36 cellular contexts compared by ENCODE assay signal in the genomic region with DNA sequence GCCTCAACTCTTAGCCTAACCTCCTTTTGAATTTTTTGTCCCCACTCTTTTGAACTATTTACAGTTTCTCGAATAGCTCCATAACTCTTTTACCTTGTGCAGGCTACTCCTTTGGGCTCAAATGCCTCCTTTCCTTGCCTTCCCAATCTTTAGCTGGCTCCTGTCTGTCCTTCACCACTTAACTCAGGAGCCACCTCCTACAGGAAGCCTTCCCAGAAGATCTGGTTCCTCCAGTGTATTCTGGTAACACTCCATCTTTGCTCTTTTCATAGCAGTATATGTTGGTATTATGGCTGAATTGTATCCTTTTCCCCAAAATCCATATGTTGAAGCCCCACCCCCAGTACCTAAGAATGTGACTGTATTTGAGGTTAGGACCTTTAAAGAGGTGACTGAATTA.
"Had no signal": no experiment of that assay in that cellular context is flagged by ENCODE, and none has a peak within 500 bp of the region (broad histone marks: within the 10 kb centered on the region; RNA-seq: fewer than 3 reads in every experiment).

No MANE protein-coding gene starts in this region.

- H3K9me3 ChIP-seq: adrenal gland, body of pancreas, breast epithelium had no signal

- H3K27me3 Mint-ChIP-seq: activated CD4-positive, alpha-beta T cell treated with anti-CD3 and anti-CD28 coated beads for 36 hours; activated naive CD8-positive, alpha-beta T cell treated with anti-CD3 and anti-CD28 coated beads for 36 hours; activated T-cell treated with anti-CD3 and anti-CD28 coated beads, Interleukin-2, amount 50 U/mL, for 24 hours had no signal

- H3K9me3 Mint-ChIP-seq: activated CD4-positive, alpha-beta memory T cell treated with anti-CD3 and anti-CD28 coated beads, Interleukin-2, amount 10 ng/mL, durations not matched to agents 7 days and 5 days; activated CD4-positive, alpha-beta T cell treated with anti-CD3 and anti-CD28 coated beads, Interleukin-2, amount 10 ng/mL, durations not matched to agents 7 days and 5 days; activated naive CD4-positive, alpha-beta T cell treated with anti-CD3 and anti-CD28 coated beads for 36 hours; activated naive CD4-positive, alpha-beta T cell treated with anti-CD3 and anti-CD28 coated beads, Interleukin-2, amount 50 U/mL, for 72 hours; activated naive CD8-positive, alpha-beta T cell treated with anti-CD3 and anti-CD28 coated beads for 36 hours; activated T-cell treated with anti-CD3 and anti-CD28 coated beads, Interleukin-2, amount 50 U/mL, for 24 hours; T-helper 1 cell treated with Interleukin-12 subunit alpha and Interleukin-12 subunit beta and Interleukin-4 antibody, amounts not matched to agents 30 μg/mL and 1 μg/mL, for 36 hours; T-helper 2 cell treated with Interferon-gamma antibody and Interleukin-4, amounts not matched to agents 5 μg/mL and 100 μg/mL, for 36 hours had no signal

- H3K27me3 ChIP-seq: adrenal gland, body of pancreas, brain microvascular endothelial cell, breast epithelium had no signal

- H3K36me3 ChIP-seq: adrenal gland, brain microvascular endothelial cell, breast epithelium had no signal

- ATAC-seq: activated CD4-positive, alpha-beta T cell treated with anti-CD3 and anti-CD28 coated beads for 36 hours; activated CD4-positive, CD25-positive, alpha-beta regulatory T cell treated with anti-CD3 and anti-CD28 coated beads, Interleukin-2, amount 50 U/mL, for 24 hours; activated CD8-positive, alpha-beta memory T cell treated with anti-CD3 and anti-CD28 coated beads, Interleukin-2, amount 10 ng/mL, durations not matched to agents 7 days and 5 days; activated CD8-positive, alpha-beta T cell treated with anti-CD3 and anti-CD28 coated beads, Interleukin-2, amount 10 ng/mL, durations not matched to agents 7 days and 5 days; activated naive CD4-positive, alpha-beta T cell treated with anti-CD3 and anti-CD28 coated beads, Interleukin-2, amount 50 U/mL, for 72 hours; body of pancreas had no signal

- H3K36me3 Mint-ChIP-seq: activated CD8-positive, alpha-beta memory T cell treated with anti-CD3 and anti-CD28 coated beads, Interleukin-2, amount 10 ng/mL, durations not matched to agents 7 days and 5 days; activated naive CD4-positive, alpha-beta T cell treated with anti-CD3 and anti-CD28 coated beads, Interleukin-2, amount 50 U/mL, for 72 hours; activated naive CD8-positive, alpha-beta T cell treated with anti-CD3 and anti-CD28 coated beads for 36 hours had no signal

- H3K4me3 Mint-ChIP-seq: activated CD4-positive, alpha-beta memory T cell treated with anti-CD3 and anti-CD28 coated beads, Interleukin-2, amount 10 ng/mL, durations not matched to agents 7 days and 5 days; activated CD4-positive, alpha-beta T cell treated with anti-CD3 and anti-CD28 coated beads for 36 hours; activated CD4-positive, alpha-beta T cell treated with anti-CD3 and anti-CD28 coated beads, Interleukin-2, amount 10 ng/mL, durations not matched to agents 7 days and 5 days; activated CD8-positive, alpha-beta memory T cell treated with anti-CD3 and anti-CD28 coated beads, Interleukin-2, amount 10 ng/mL, durations not matched to agents 7 days and 5 days; activated CD8-positive, alpha-beta T cell treated with anti-CD3 and anti-CD28 coated beads, Interleukin-2, amount 10 ng/mL, durations not matched to agents 7 days and 5 days; activated naive CD4-positive, alpha-beta T cell treated with anti-CD3 and anti-CD28 coated beads for 36 hours; activated naive CD8-positive, alpha-beta T cell treated with anti-CD3 and anti-CD28 coated beads for 36 hours; activated T-cell treated with anti-CD3 and anti-CD28 coated beads, Interleukin-2, amount 50 U/mL, for 24 hours; T-helper 1 cell treated with Interleukin-12 subunit alpha and Interleukin-12 subunit beta and Interleukin-4 antibody, amounts not matched to agents 30 μg/mL and 1 μg/mL, for 36 hours; T-helper 2 cell treated with Interferon-gamma antibody and Interleukin-4, amounts not matched to agents 5 μg/mL and 100 μg/mL, for 36 hours had no signal

- H3K4me3 ChIP-seq: adrenal gland, body of pancreas, breast epithelium had no signal

- H3K27ac Mint-ChIP-seq: activated CD4-positive, alpha-beta memory T cell treated with anti-CD3 and anti-CD28 coated beads, Interleukin-2, amount 10 ng/mL, durations not matched to agents 7 days and 5 days; activated CD4-positive, alpha-beta T cell treated with anti-CD3 and anti-CD28 coated beads, Interleukin-2, amount 10 ng/mL, durations not matched to agents 7 days and 5 days; activated CD8-positive, alpha-beta memory T cell treated with anti-CD3 and anti-CD28 coated beads, Interleukin-2, amount 10 ng/mL, durations not matched to agents 7 days and 5 days; activated CD8-positive, alpha-beta T cell treated with anti-CD3 and anti-CD28 coated beads, Interleukin-2, amount 10 ng/mL, durations not matched to agents 7 days and 5 days; activated naive CD4-positive, alpha-beta T cell treated with anti-CD3 and anti-CD28 coated beads for 36 hours; activated naive CD8-positive, alpha-beta T cell treated with anti-CD3 and anti-CD28 coated beads for 36 hours; T-helper 1 cell treated with Interleukin-12 subunit alpha and Interleukin-12 subunit beta and Interleukin-4 antibody, amounts not matched to agents 30 μg/mL and 1 μg/mL, for 36 hours; T-helper 2 cell treated with Interferon-gamma antibody and Interleukin-4, amounts not matched to agents 5 μg/mL and 100 μg/mL, for 36 hours had no signal

- DNase-seq: activated CD4-positive, alpha-beta memory T cell treated with anti-CD3 and anti-CD28 coated beads, Interleukin-2, amount 10 ng/mL, durations not matched to agents 7 days and 5 days; activated CD4-positive, alpha-beta T cell treated with anti-CD3 and anti-CD28 coated beads for 1 hour; activated CD4-positive, alpha-beta T cell treated with anti-CD3 and anti-CD28 coated beads for 36 hours; activated CD4-positive, alpha-beta T cell treated with anti-CD3 and anti-CD28 coated beads for 48 hours; activated CD4-positive, alpha-beta T cell treated with anti-CD3 and anti-CD28 coated beads, Interleukin-2, amount 10 ng/mL, durations not matched to agents 7 days and 5 days; activated CD4-positive, alpha-beta T cell treated with anti-CD3 and anti-CD28 coated beads, Interleukin-2, amount 50 U/mL, for 48 hours; activated CD4-positive, CD25-positive, alpha-beta regulatory T cell; activated CD8-positive, alpha-beta memory T cell treated with anti-CD3 and anti-CD28 coated beads for 24 hours; activated CD8-positive, alpha-beta memory T cell treated with anti-CD3 and anti-CD28 coated beads, Interleukin-2, amount 10 ng/mL, durations not matched to agents 7 days and 5 days; activated CD8-positive, alpha-beta memory T cell treated with anti-CD3 and anti-CD28 coated beads, Interleukin-2, amount 50 U/mL, for 48 hours; activated CD8-positive, alpha-beta T cell treated with anti-CD3 and anti-CD28 coated beads, Interleukin-2, amount 10 ng/mL, durations not matched to agents 7 days and 5 days; activated effector memory CD4-positive, alpha-beta T cell treated with anti-CD3 and anti-CD28 coated beads, Interleukin-2, amount 50 U/mL, for 16 hours; activated gamma-delta T cell treated with Interleukin-2 at 50 U/mL for 16 hours; activated naive CD4-positive, alpha-beta T cell; activated naive CD4-positive, alpha-beta T cell treated with anti-CD3 and anti-CD28 coated beads for 36 hours; activated naive CD4-positive, alpha-beta T cell treated with anti-CD3 and anti-CD28 coated beads, Interleukin-2, amount 50 U/mL, for 16 hours; activated naive CD8-positive, alpha-beta T cell treated with anti-CD3 and anti-CD28 coated beads for 36 hours; activated T-cell treated with anti-CD3 and anti-CD28 coated beads, Interleukin-2, amount 50 U/mL, for 24 hours; amniotic stem cell; aorta; body of pancreas; brain microvascular endothelial cell; central memory CD4-positive, alpha-beta T cell; SW 1271; T-helper 1 cell; T-helper 2 cell; T-helper 9 cell had no signal

- H3K4me1 ChIP-seq: breast epithelium had no signal

- H3K27ac ChIP-seq: adrenal gland, body of pancreas, brain microvascular endothelial cell, breast epithelium, VCaP had no signal

- FAIRE-seq: astrocyte, TTC549 had no signal
